Comparison of ENCODE assay signal across 1 cellular context in the genomic region with DNA sequence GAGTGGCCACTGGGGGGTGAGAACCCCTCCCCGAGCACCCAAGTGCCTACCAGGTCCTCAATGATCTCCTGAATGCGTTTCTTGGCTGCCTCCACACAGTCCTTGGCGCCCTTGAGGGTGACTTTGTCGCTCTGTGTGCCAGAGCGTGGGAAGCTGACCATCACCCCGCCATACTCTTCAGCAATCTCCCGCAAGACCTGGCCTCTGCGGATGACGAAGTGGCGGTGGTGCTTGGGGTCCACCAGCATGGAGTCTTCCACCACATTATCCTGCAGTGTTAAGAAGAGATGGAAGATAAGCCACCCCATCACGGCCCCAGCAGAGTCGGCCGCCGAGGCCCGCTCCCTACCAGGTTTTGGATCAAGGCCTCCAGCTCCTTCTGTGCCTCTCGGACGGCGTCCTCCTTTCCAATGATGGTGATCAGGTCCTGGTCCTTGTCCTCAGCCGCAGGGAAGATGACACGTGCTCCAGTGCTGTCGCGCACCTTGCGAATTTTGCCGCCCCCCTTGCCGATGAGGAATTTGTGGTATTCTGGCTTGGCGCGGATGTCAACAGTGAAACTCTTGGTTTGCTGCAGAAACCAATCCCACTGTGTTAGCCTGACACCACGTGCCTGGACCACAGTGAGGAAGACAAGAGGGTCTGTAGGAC.
TF ChIP-seq lines count a peak whose summit lies in the region.

No MANE protein-coding gene starts in this region.

TF ChIP-seq in IMR-90, 13 proteins besides CTCF, POLR2A, EP300 and RAD21 (continued from another document):
- TF ChIP-seq MXI1 (IDR thresholded peaks at IDR 0.05; ENCODE audit: borderline replicate concordance, low read depth, low read length), result no peak
- TF ChIP-seq CHD1 (IDR thresholded peaks at IDR 0.05; ENCODE audit: low read depth, low read length), result no peak
- TF ChIP-seq BHLHE40 (IDR thresholded peaks at IDR 0.05; ENCODE audit: low read depth, low read length), result no peak
- no peak for TF ChIP-seq FOS (IDR thresholded peaks at IDR 0.05; ENCODE audit: low read depth, low read length)
- no peak for TF ChIP-seq MAFK (IDR thresholded peaks at IDR 0.05; ENCODE audit: low read depth, low read length)
- TF ChIP-seq CEBPB (IDR thresholded peaks at IDR 0.05; ENCODE audit: low read depth, low read length), result no peak
- TF ChIP-seq, protein P1, sequence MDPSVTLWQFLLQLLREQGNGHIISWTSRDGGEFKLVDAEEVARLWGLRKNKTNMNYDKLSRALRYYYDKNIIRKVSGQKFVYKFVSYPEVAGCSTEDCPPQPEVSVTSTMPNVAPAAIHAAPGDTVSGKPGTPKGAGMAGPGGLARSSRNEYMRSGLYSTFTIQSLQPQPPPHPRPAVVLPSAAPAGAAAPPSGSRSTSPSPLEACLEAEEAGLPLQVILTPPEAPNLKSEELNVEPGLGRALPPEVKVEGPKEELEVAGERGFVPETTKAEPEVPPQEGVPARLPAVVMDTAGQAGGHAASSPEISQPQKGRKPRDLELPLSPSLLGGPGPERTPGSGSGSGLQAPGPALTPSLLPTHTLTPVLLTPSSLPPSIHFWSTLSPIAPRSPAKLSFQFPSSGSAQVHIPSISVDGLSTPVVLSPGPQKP (IDR thresholded peaks at IDR 0.05; ENCODE audit: borderline replicate concordance, low read depth, low read length), result no peak
- no peak for TF ChIP-seq RCOR1 (IDR thresholded peaks at IDR 0.05; ENCODE audit: insufficient replicate concordance, low read length)
- TF ChIP-seq RFX5 (IDR thresholded peaks at IDR 0.05; ENCODE audit: low read depth, low read length), result no peak
- TF ChIP-seq, protein P2, sequence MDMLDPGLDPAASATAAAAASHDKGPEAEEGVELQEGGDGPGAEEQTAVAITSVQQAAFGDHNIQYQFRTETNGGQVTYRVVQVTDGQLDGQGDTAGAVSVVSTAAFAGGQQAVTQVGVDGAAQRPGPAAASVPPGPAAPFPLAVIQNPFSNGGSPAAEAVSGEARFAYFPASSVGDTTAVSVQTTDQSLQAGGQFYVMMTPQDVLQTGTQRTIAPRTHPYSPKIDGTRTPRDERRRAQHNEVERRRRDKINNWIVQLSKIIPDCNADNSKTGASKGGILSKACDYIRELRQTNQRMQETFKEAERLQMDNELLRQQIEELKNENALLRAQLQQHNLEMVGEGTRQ (IDR thresholded peaks at IDR 0.05; ENCODE audit: low read depth, low read length), result no peak
- TF ChIP-seq MAZ (IDR thresholded peaks at IDR 0.05; ENCODE audit: borderline replicate concordance, low read depth, low read length), result no peak
- no peak for TF ChIP-seq NFE2L2 (IDR thresholded peaks at IDR 0.05; ENCODE audit: low read depth, low read length)
TF ChIP-seq in IMR-90: peak in this region for 0.
